8 cellular contexts compared by ENCODE assay signal in genomic region chr10:102802920-102803534, GRCh38. TPM values are rescaled to one million over a fixed set of nuclear protein-coding genes. Genes with fewer than 3 reads are reported as not detected.
A peak's percentile ranks its signal among the peaks of the same experiment; 100 is the strongest.
DNase-seq lines count a peak whose midpoint lies in the region; ATAC-seq and TF ChIP-seq lines count a peak whose summit lies in the region.

No MANE protein-coding gene starts in this region.

- H3K4me1 ChIP-seq in iPS-18a (ENCODE audit: control insufficient read depth, low read depth, low read length): peaks cover 44% of the 10 kb centered on the region
- H3K4me1 ChIP-seq in PC-9 (replicated peaks; ENCODE audit: insufficient read depth): no peaks in the 10 kb centered on the region

- H3K79me2 ChIP-seq in PC-9 (ENCODE audit: low read depth): no peaks in the 10 kb centered on the region

- CTCF ChIA-PET in PC-9 (lab: Charles Lee): no interaction called here

- ATAC-seq in activated naive CD8-positive, alpha-beta T cell treated with anti-CD3 and anti-CD28 coated beads, Interleukin-2, amount 50 U/mL, for 24 hours: peak; percentile 95
- ATAC-seq in GM21526 (IDR thresholded peaks at IDR 0.05; ENCODE audit: low FRiP score, unreplicated experiment): no peak
- ATAC-seq in GM21576 (IDR thresholded peaks at IDR 0.05; ENCODE audit: unreplicated experiment): no peak

- no peak overlapping the region for H2AFZ ChIP-seq in PC-9

- H3K9ac ChIP-seq in iPS-18a (ENCODE audit: low read length): peak overlapping the region; percentile 4

- H3K9me3 Mint-ChIP-seq in activated T-cell treated with anti-CD3 and anti-CD28 coated beads, Interleukin-2, amount 50 U/mL, for 24 hours: peaks cover 2% of the 10 kb centered on the region
- H3K9me3 Mint-ChIP-seq in activated naive CD8-positive, alpha-beta T cell treated with anti-CD3 and anti-CD28 coated beads, Interleukin-2, amount 50 U/mL, for 24 hours: peaks cover 3% of the 10 kb centered on the region

- peaks cover 63% of the 10 kb centered on the region for H3K36me3 Mint-ChIP-seq in activated T-cell treated with anti-CD3 and anti-CD28 coated beads, Interleukin-2, amount 50 U/mL, for 24 hours (ENCODE audit: low read depth)
- H3K36me3 Mint-ChIP-seq in activated naive CD8-positive, alpha-beta T cell treated with anti-CD3 and anti-CD28 coated beads, Interleukin-2, amount 50 U/mL, for 24 hours (ENCODE audit: low read depth): peaks cover 29% of the 10 kb centered on the region

- H3K4me3 Mint-ChIP-seq in activated T-cell treated with anti-CD3 and anti-CD28 coated beads, Interleukin-2, amount 50 U/mL, for 24 hours: no peak overlapping the region
- H3K4me3 Mint-ChIP-seq in activated naive CD8-positive, alpha-beta T cell treated with anti-CD3 and anti-CD28 coated beads, Interleukin-2, amount 50 U/mL, for 24 hours: no peak overlapping the region

- peaks cover 4% of the 10 kb centered on the region for H3K36me3 ChIP-seq in iPS-18a (ENCODE audit: control insufficient read depth, low read depth, low read length)
- H3K36me3 ChIP-seq in PC-9 (ENCODE audit: low read depth): no peaks in the 10 kb centered on the region

- H3K9me3 ChIP-seq in iPS-18a (ENCODE audit: control insufficient read depth, low read depth, low read length) (no peaks in the 10 kb centered on the region), PC-9 (ENCODE audit: insufficient read depth, low read depth) (no peaks in the 10 kb centered on the region)

- no peaks in the 10 kb centered on the region for H3K9me2 ChIP-seq in PC-9 (ENCODE audit: insufficient read depth)

- TF ChIP-seq CTCF in PC-9 (conservative IDR thresholded peaks at IDR 0.05): no peak

- H3K4me3 ChIP-seq in iPS-18a (ENCODE audit: low read length) (no peak overlapping the region), PC-9 (no peak overlapping the region)

- no TSS peak for BruUV-seq in PC-9 (replicated peaks; lab: Mats Ljungman, UMichigan)

- H3K27ac ChIP-seq in iPS-18a (ENCODE audit: low read length) (peak overlapping the region; percentile 81), PC-9 (no peak overlapping the region)

- POLR2A ChIA-PET in PC-9 (lab: Charles Lee; ENCODE audit: unreplicated experiment): no interaction called here

- no peaks in the 10 kb centered on the region for H4K20me1 ChIP-seq in PC-9 (ENCODE audit: insufficient read depth)

- no peaks in the 10 kb centered on the region for H3K27me3 Mint-ChIP-seq in activated T-cell treated with anti-CD3 and anti-CD28 coated beads, Interleukin-2, amount 50 U/mL, for 24 hours
- no peaks in the 10 kb centered on the region for H3K27me3 Mint-ChIP-seq in activated naive CD8-positive, alpha-beta T cell treated with anti-CD3 and anti-CD28 coated beads, Interleukin-2, amount 50 U/mL, for 24 hours

- peak; percentile 43 for DNase-seq in activated T-cell treated with anti-CD3 and anti-CD28 coated beads, Interleukin-2, amount 50 U/mL, for 24 hours
- no peak for DNase-seq in activated T-cell treated with anti-CD3 and anti-CD28 coated beads, Interleukin-2, amount 50 U/mL, for 1 hour
- DNase-seq in activated naive CD8-positive, alpha-beta T cell treated with anti-CD3 and anti-CD28 coated beads, Interleukin-2, amount 50 U/mL, for 24 hours: peak; percentile 25
- DNase-seq in stimulated activated CD8-positive, alpha-beta memory T cell treated with anti-CD3 and anti-CD28 coated beads, Interleukin-4, amount 100 ng/mL, for 48 hours: peak; percentile 29
- no peak for DNase-seq in PC-9

- H3F3A ChIP-seq in PC-9 (ENCODE audit: insufficient read depth, low read depth): no peaks in the 10 kb centered on the region

- H3K27me3 ChIP-seq in iPS-18a (ENCODE audit: control insufficient read depth, insufficient read depth, low read length) (no peaks in the 10 kb centered on the region), PC-9 (ENCODE audit: insufficient read depth, low read depth) (no peaks in the 10 kb centered on the region)

- intact Hi-C loops in PC-9 (cut with micrococcal nuclease; ENCODE audit: unreplicated experiment): no loop called here

- peaks cover 34% of the 10 kb centered on the region for H3K4me1 Mint-ChIP-seq in activated T-cell treated with anti-CD3 and anti-CD28 coated beads, Interleukin-2, amount 50 U/mL, for 24 hours (ENCODE audit: low read depth)
- H3K4me1 Mint-ChIP-seq in activated naive CD8-positive, alpha-beta T cell treated with anti-CD3 and anti-CD28 coated beads, Interleukin-2, amount 50 U/mL, for 24 hours: peaks cover 34% of the 10 kb centered on the region

- H3K27ac Mint-ChIP-seq in activated T-cell treated with anti-CD3 and anti-CD28 coated beads, Interleukin-2, amount 50 U/mL, for 24 hours: peak overlapping the region; percentile 94
- peak overlapping the region; percentile 83 for H3K27ac Mint-ChIP-seq in activated naive CD8-positive, alpha-beta T cell treated with anti-CD3 and anti-CD28 coated beads, Interleukin-2, amount 50 U/mL, for 24 hours

- no peak overlapping the region for H3K4me2 ChIP-seq in PC-9

RNA-seq across cellular contexts. Expression of gene CYP17A1, which starts 34.2 kb away (rescaled TPM):
- not detected in 2 replicates for total RNA-seq in PC-9 (2021)

RNA-seq across cellular contexts. Expression of gene BORCS7, which starts 51.0 kb away (rescaled TPM):
- total RNA-seq in PC-9 (2021): 8.2 and 9.4 TPM in 2 replicates

RNA-seq across cellular contexts. Expression of gene WBP1L, which starts 59.3 kb away (rescaled TPM):
- 16.2 and 19.7 TPM in 2 replicates for total RNA-seq in PC-9 (2021)

Comparison
In these comparisons a context has a peak if more than half of its experiments do, and no peak if none do; other contexts are left out.
1. DNase-seq: peak in activated T-cell treated with anti-CD3 and anti-CD28 coated beads, Interleukin-2, amount 50 U/mL, for 24 hours (single experiment), activated naive CD8-positive, alpha-beta T cell treated with anti-CD3 and anti-CD28 coated beads, Interleukin-2, amount 50 U/mL, for 24 hours (single experiment) and stimulated activated CD8-positive, alpha-beta memory T cell treated with anti-CD3 and anti-CD28 coated beads, Interleukin-4, amount 100 ng/mL, for 48 hours (single experiment); none in activated T-cell treated with anti-CD3 and anti-CD28 coated beads, Interleukin-2, amount 50 U/mL, for 1 hour (single experiment) and PC-9 (0 of 2).